Comparison of ENCODE assay signal across 18 cellular contexts in the genomic region with DNA sequence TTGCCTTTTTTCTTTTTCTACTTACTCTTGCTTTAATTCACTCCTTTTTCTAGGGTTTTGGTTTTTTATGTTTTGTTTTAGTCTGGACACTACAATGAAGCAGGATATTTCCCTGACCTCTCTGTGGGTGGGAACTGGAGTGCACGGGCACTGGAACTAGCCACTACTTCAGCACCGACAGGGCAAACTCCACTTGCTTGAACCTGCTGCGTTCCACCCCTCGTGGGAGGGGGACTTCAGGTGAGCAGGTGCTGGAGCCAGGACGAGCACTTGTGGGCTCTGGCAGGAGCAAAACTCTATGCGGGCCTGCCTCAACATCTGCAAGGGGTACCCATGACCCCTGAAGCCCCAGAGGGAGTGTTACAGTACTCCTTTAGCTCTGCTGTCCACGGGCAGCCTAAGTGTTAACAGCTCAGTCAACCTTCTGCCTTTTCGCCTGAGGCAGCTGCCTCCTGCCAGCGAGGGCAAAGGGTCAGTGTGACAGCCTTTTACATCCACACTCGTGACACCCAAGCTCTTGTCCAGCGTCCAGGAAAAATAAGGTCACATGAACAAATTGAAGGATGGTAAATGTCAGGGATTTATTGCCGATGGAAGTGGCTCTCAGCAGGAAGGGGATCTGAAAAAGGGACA.
A peak's percentile ranks its signal among the peaks of the same experiment; 100 is the strongest.
DNase-seq lines count a peak whose midpoint lies in the region; ATAC-seq and TF ChIP-seq lines count a peak whose summit lies in the region.
"Had no signal": no experiment of that assay in that cellular context is flagged by ENCODE, and none has a peak within 500 bp of the region (broad histone marks: within the 10 kb centered on the region; RNA-seq: fewer than 3 reads in every experiment).

No MANE protein-coding gene starts in this region.

- H3K36me3 ChIP-seq in right atrium auricular region: no peaks in the 10 kb centered on the region
- H3K36me3 ChIP-seq: MG63 had no signal

- peaks cover 0 to 10% of the 10 kb centered on the region in 2 donors for H3K9me3 ChIP-seq in right atrium auricular region
- no peaks in the 10 kb centered on the region for H3K9me3 ChIP-seq in T-helper 17 cell (ENCODE audit: control insufficient read depth, low read length, poor library complexity, severe bottlenecking)
- H3K9me3 ChIP-seq: MG63 had no signal

- ATAC-seq in Right ventricle myocardium inferior (peak; percentile 67), T-helper 17 cell (no peak)
- ATAC-seq: K562 had no signal

- peak overlapping the region; percentile 60 for H3K4me3 Mint-ChIP-seq in T-helper 17 cell

- peaks cover 59% of the 10 kb centered on the region for H3K27me3 Mint-ChIP-seq in T-helper 17 cell

- H3K4me1 ChIP-seq in right atrium auricular region: no peaks in the 10 kb centered on the region

- TF ChIP-seq CTCF in right atrium auricular region (IDR thresholded peaks at IDR 0.05): no peak

- no peak overlapping the region for H3K27ac ChIP-seq in right atrium auricular region
- H3K27ac ChIP-seq: 22Rv1, GM23248 had no signal

- no peak overlapping the region for H3K4me3 ChIP-seq in right atrium auricular region
- H3K4me3 ChIP-seq: GM23248, K562, MG63 had no signal

- no peak overlapping the region for H3K27ac Mint-ChIP-seq in T-helper 17 cell

- in situ Hi-C loops in ACHN (cut with HindIII; ENCODE audit: low pct_ligation_motif_present, low pct_unique_long_range_greater_than_20kb, low sequenced_read_pairs): no loop called here

- no peaks in the 10 kb centered on the region for H3K27me3 ChIP-seq in right atrium auricular region
- H3K27me3 ChIP-seq: MG63 had no signal

- H3K36me3 Mint-ChIP-seq in T-helper 17 cell (ENCODE audit: low read depth): peaks cover 4% of the 10 kb centered on the region

- DNase-seq in Right ventricle myocardium inferior (ENCODE audit: missing footprints): no peak
- DNase-seq in right atrium auricular region (ENCODE audit: low spot score): no peak
- no peak for DNase-seq in T-helper 17 cell
- peak; percentile 0 for DNase-seq in iPS-NIHi11 (ENCODE audit: low spot score)
- no peak for DNase-seq in AML-193 (lab: John Stamatoyannopoulos, UW)
- DNase-seq in ACHN: no peak
- DNase-seq in activated T-cell treated with anti-CD3 and anti-CD28 coated beads, Interleukin-2, amount 50 U/mL, for 1 hour: no peak
- DNase-seq: GM23248, H7, MG63, NCI-H1105 treated with DMSO at 0.1 percent for 48 hours, NCI-H146, NCI-H1930, NCI-H2107, NCI-H524, NCI-H748 treated with DMSO at 0.1 percent for 48 hours had no signal

- intact Hi-C loops in Right ventricle myocardium inferior (cut with DNase I): no loop called here

- H3K4me1 Mint-ChIP-seq in T-helper 17 cell: no peaks in the 10 kb centered on the region
